ENCODE assay signal across 8 cellular contexts in genomic region chr14:89417469-89418225, GRCh38. TPM values are rescaled to one million over a fixed set of nuclear protein-coding genes. Genes with fewer than 3 reads are reported as not detected.
DNase-seq lines count a peak whose midpoint lies in the region; ATAC-seq and TF ChIP-seq lines count a peak whose summit lies in the region.

No MANE protein-coding gene starts in this region.

- no peaks in the 10 kb centered on the region; the same call in 2 of the 3 replicates for H3K9me3 Mint-ChIP-seq in GM23338
- no peaks in the 10 kb centered on the region for H3K9me3 Mint-ChIP-seq in activated naive CD8-positive, alpha-beta T cell treated with anti-CD3 and anti-CD28 coated beads, Interleukin-2, amount 50 U/mL, for 24 hours

- H3K9me2 ChIP-seq in GM23338 (ENCODE audit: insufficient read depth) = no peaks in the 10 kb centered on the region

- H3K27me3 ChIP-seq in GM06990 (replicated peaks; ENCODE audit: control insufficient read depth, insufficient read depth, low read length) (no peaks in the 10 kb centered on the region), GM23338 (ENCODE audit: insufficient read depth) (no peaks in the 10 kb centered on the region), left ventricle myocardium inferior (ENCODE audit: low read depth) (no peaks in the 10 kb centered on the region), rectal smooth muscle tissue (ENCODE audit: control insufficient read depth, insufficient read depth, low read length) (no peaks in the 10 kb centered on the region)

- peak overlapping the region; percentile 95 for H3K27ac Mint-ChIP-seq in GM23338
- H3K27ac Mint-ChIP-seq in activated naive CD8-positive, alpha-beta T cell treated with anti-CD3 and anti-CD28 coated beads, Interleukin-2, amount 50 U/mL, for 24 hours = peak overlapping the region; percentile 98

- H3K4me3 ChIP-seq in GM06990 (replicated peaks; ENCODE audit: low read depth, low read length) = peak overlapping the region; percentile 71
- H3K4me3 ChIP-seq in GM23338 = peak overlapping the region; percentile 76
- H3K4me3 ChIP-seq in LNCaP clone FGC (ENCODE audit: low read depth, low read length) = peak overlapping the region; percentile 68
- H3K4me3 ChIP-seq in left ventricle myocardium inferior = peak overlapping the region; percentile 83
- peak overlapping the region; percentile 83 for H3K4me3 ChIP-seq in rectal smooth muscle tissue (ENCODE audit: low read length)

- TF ChIP-seq CTCF in GM06990 (IDR thresholded peaks at IDR 0.05; ENCODE audit: insufficient read depth, low read length, poor library complexity, severe bottlenecking) (peak; percentile 47), GM23338 (conservative IDR thresholded peaks at IDR 0.05; ENCODE audit: low read depth in 2 of 2) (peak; percentile 29 to 39; a peak in 3 of 4 replicates), LNCaP clone FGC (IDR thresholded peaks at IDR 0.05; ENCODE audit: control insufficient read depth, extremely low read depth, insufficient read depth) (peak; percentile 75), left ventricle myocardium inferior (IDR thresholded peaks at IDR 0.05; ENCODE audit: borderline replicate concordance) (peak; percentile 55)

- no peak overlapping the region for H2AFZ ChIP-seq in GM23338

- H3K4me3 Mint-ChIP-seq in GM23338 = peak overlapping the region; percentile 83
- peak overlapping the region; percentile 94 for H3K4me3 Mint-ChIP-seq in activated naive CD8-positive, alpha-beta T cell treated with anti-CD3 and anti-CD28 coated beads, Interleukin-2, amount 50 U/mL, for 24 hours

- H4K20me1 ChIP-seq in GM23338 (replicated peaks; ENCODE audit: insufficient read depth) = peaks cover 26% of the 10 kb centered on the region

- H3K4me1 Mint-ChIP-seq in GM23338 = peaks cover 53% of the 10 kb centered on the region
- peaks cover 60% of the 10 kb centered on the region for H3K4me1 Mint-ChIP-seq in activated naive CD8-positive, alpha-beta T cell treated with anti-CD3 and anti-CD28 coated beads, Interleukin-2, amount 50 U/mL, for 24 hours

- H3K27me3 Mint-ChIP-seq in GM23338 (ENCODE audit: insufficient read depth, low read depth, poor library complexity) = peaks cover 17% of the 10 kb centered on the region
- no peaks in the 10 kb centered on the region for H3K27me3 Mint-ChIP-seq in activated naive CD8-positive, alpha-beta T cell treated with anti-CD3 and anti-CD28 coated beads, Interleukin-2, amount 50 U/mL, for 24 hours

- H3K27ac ChIP-seq in GM23338 (ENCODE audit: low read depth) (peak overlapping the region; percentile 94), left ventricle myocardium inferior (replicated peaks) (peak overlapping the region; percentile 97), rectal smooth muscle tissue (ENCODE audit: low read depth, low read length) (peak overlapping the region; percentile 98)

- H3K4me1 ChIP-seq in GM23338 (ENCODE audit: insufficient read depth) = peaks cover 46% of the 10 kb centered on the region
- H3K4me1 ChIP-seq in left ventricle myocardium inferior = peaks cover 72% of the 10 kb centered on the region
- H3K4me1 ChIP-seq in rectal smooth muscle tissue (ENCODE audit: control insufficient read depth, insufficient read depth, low read length) = peaks cover 7% of the 10 kb centered on the region

- peak overlapping the region; percentile 96 for H3K4me2 ChIP-seq in GM23338

- peak overlapping the region; percentile 62 for H3K9ac ChIP-seq in rectal smooth muscle tissue (ENCODE audit: low read length)

- intact Hi-C loops in left ventricle myocardium inferior (cut with micrococcal nuclease) = no loop called here

- peak; percentile 20 for ATAC-seq in GM23338
- ATAC-seq in activated naive CD8-positive, alpha-beta T cell treated with anti-CD3 and anti-CD28 coated beads, Interleukin-2, amount 50 U/mL, for 24 hours = peak; percentile 34

- H3K36me3 ChIP-seq in GM06990 (ENCODE audit: control insufficient read depth, insufficient read depth, low read length) (no peaks in the 10 kb centered on the region), GM23338 (ENCODE audit: insufficient read depth) (peaks cover under 1% of the 10 kb centered on the region; the same call in 1 of the 2 replicates), left ventricle myocardium inferior (no peaks in the 10 kb centered on the region), rectal smooth muscle tissue (ENCODE audit: control insufficient read depth, insufficient read depth, low read length) (no peaks in the 10 kb centered on the region)

- peaks cover 89% of the 10 kb centered on the region for H3K79me2 ChIP-seq in GM23338 (replicated peaks; ENCODE audit: insufficient read depth)

- peak; percentile 82 for DNase-seq in GM06990 (ENCODE audit: extremely low read depth, insufficient read length)
- DNase-seq in GM23338 (ENCODE audit: low spot score) = peak; percentile 64
- DNase-seq in LNCaP clone FGC (ENCODE audit: low read depth) = no peak
- peak; percentile 29 for DNase-seq in SKM-1 treated with dmso at 0.1 percent for 144 hours (lab: John Stamatoyannopoulos, UW; ENCODE audit: unreplicated experiment)
- peak; percentile 60 for DNase-seq in activated naive CD8-positive, alpha-beta T cell treated with anti-CD3 and anti-CD28 coated beads, Interleukin-2, amount 50 U/mL, for 24 hours
- DNase-seq in left ventricle myocardium inferior = peak; percentile 61
- DNase-seq in inferior parietal cortex (ENCODE audit: extremely low spot score) = no peak

- H3K36me3 Mint-ChIP-seq in GM23338 (ENCODE audit: low read depth) = peaks cover 54% of the 10 kb centered on the region
- H3K36me3 Mint-ChIP-seq in activated naive CD8-positive, alpha-beta T cell treated with anti-CD3 and anti-CD28 coated beads, Interleukin-2, amount 50 U/mL, for 24 hours (ENCODE audit: low read depth) = peaks cover 34% of the 10 kb centered on the region

- no peaks in the 10 kb centered on the region for H3K9me3 ChIP-seq in left ventricle myocardium inferior (replicated peaks)

- H3F3A ChIP-seq in GM23338 (replicated peaks; ENCODE audit: low read depth) = 0 out of 2 replicates have a peak, but pooled peaks cover 19% of the 10 kb centered on the region

TF ChIP-seq in GM23338, 12 proteins besides CTCF, POLR2A, EP300 and RAD21 (continues in another document):
- TF ChIP-seq ZNF114 (CRISPR knock-in tag; IDR thresholded peaks at IDR 0.05) (no peak), STAT1 (IDR thresholded peaks at IDR 0.05; ENCODE audit: unreplicated experiment) (no peak), ZNF331 (CRISPR knock-in tag; IDR thresholded peaks at IDR 0.05; ENCODE audit: low read depth) (no peak), EZH2phosphoT487 (IDR thresholded peaks at IDR 0.05; ENCODE audit: unreplicated experiment) (no peak), CREB1 (CRISPR knock-in tag; IDR thresholded peaks at IDR 0.05; ENCODE audit: low read depth) (no peak), EZH2 (IDR thresholded peaks at IDR 0.05; ENCODE audit: low read depth, unreplicated experiment) (no peak), NANOG (IDR thresholded peaks at IDR 0.05; ENCODE audit: borderline replicate concordance) (no peak), POLR2AphosphoS5 (IDR thresholded peaks at IDR 0.05; ENCODE audit: low read depth) (no peak)
- TF ChIP-seq, protein P1, sequence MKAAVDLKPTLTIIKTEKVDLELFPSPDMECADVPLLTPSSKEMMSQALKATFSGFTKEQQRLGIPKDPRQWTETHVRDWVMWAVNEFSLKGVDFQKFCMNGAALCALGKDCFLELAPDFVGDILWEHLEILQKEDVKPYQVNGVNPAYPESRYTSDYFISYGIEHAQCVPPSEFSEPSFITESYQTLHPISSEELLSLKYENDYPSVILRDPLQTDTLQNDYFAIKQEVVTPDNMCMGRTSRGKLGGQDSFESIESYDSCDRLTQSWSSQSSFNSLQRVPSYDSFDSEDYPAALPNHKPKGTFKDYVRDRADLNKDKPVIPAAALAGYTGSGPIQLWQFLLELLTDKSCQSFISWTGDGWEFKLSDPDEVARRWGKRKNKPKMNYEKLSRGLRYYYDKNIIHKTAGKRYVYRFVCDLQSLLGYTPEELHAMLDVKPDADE (IDR thresholded peaks at IDR 0.05) = no peak

RNA-seq across cellular contexts. Expression of gene FOXN3, which starts 0.6 kb away (rescaled TPM):
- 149 and 167 TPM in 2 replicates for total RNA-seq in GM23338 (2014; rRNA removed; shearing (Covaris generic))
- 88.3 and 98.9 TPM in 2 replicates for polyA plus RNA-seq in GM23338 (2016; fragmentation: Nextera tagmentation; extraction: Ambion mirVana)
- 120 TPM for total RNA-seq in left ventricle myocardium inferior

Comparison
In these comparisons a context has a peak if more than half of its experiments do, and no peak if none do; other contexts are left out.
1. DNase-seq: peak in GM06990 (single experiment), GM23338 (single experiment), SKM-1 treated with dmso at 0.1 percent for 144 hours (single experiment), activated naive CD8-positive, alpha-beta T cell treated with anti-CD3 and anti-CD28 coated beads, Interleukin-2, amount 50 U/mL, for 24 hours (single experiment) and left ventricle myocardium inferior (single experiment); none in LNCaP clone FGC (single experiment) and inferior parietal cortex (single experiment).
2. Peak in every context shown above with its lines, with median percentiles within 50 percentile points of each other: H3K4me3 ChIP-seq, CTCF ChIP-seq and H3K27ac ChIP-seq.